In genomic region chr1:12445257-12445656, GRCh38 we compare ENCODE assay signal across 17 cellular contexts.
DNase-seq lines count a peak whose midpoint lies in the region; ATAC-seq and TF ChIP-seq lines count a peak whose summit lies in the region.
"Had no signal": no experiment of that assay in that cellular context is flagged by ENCODE, and none has a peak within 500 bp of the region (broad histone marks: within the 10 kb centered on the region; RNA-seq: fewer than 3 reads in every experiment).

No MANE protein-coding gene starts in this region.

- H3K36me3 ChIP-seq in mesendoderm (ENCODE audit: control insufficient read depth, insufficient read depth, low read length) (no peaks in the 10 kb centered on the region), thyroid gland (no peaks in the 10 kb centered on the region)
- H3K36me3 ChIP-seq: HAP-1 had no signal

- H3K18ac ChIP-seq in mesendoderm (ENCODE audit: low read length), result no peak overlapping the region

- no peaks in the 10 kb centered on the region for H3K27me3 Mint-ChIP-seq in natural killer cell treated with Interleukin-12 subunit alpha and Interleukin-12 subunit beta and Interleukin-15 and Interleukin-18, amount 100 ng/mL, for 72 hours
- H3K27me3 Mint-ChIP-seq in natural killer cell (ENCODE audit: low read depth in 2 of 2), result no peaks in the 10 kb centered on the region
- H3K27me3 Mint-ChIP-seq in CD4-positive, alpha-beta T cell, result no peaks in the 10 kb centered on the region
- H3K27me3 Mint-ChIP-seq: B cell; CD8-positive, alpha-beta memory T cell had no signal

- no peak overlapping the region for H3K9ac ChIP-seq in mesendoderm (ENCODE audit: low read length)
- H3K9ac ChIP-seq: BLaER1 treated with 17β-estradiol and CSF1 and Interleukin-3, amounts not matched to agents 10 nM and 100 nM; GM23248 had no signal

- H3K4me3 ChIP-seq in mesendoderm (ENCODE audit: low read length) (no peak overlapping the region), thyroid gland (replicated peaks in 1 of 3) (no peak overlapping the region)
- H3K4me3 ChIP-seq: BLaER1 treated with 17β-estradiol and CSF1 and Interleukin-3, amounts not matched to agents 10 nM and 100 nM; GM12878; GM23248; HAP-1 had no signal

- no peak overlapping the region for H4K5ac ChIP-seq in mesendoderm (ENCODE audit: low read length)

- TF ChIP-seq POLR2A in thyroid gland (IDR thresholded peaks at IDR 0.05), result no peak

- H3K4me1 ChIP-seq in mesendoderm (ENCODE audit: control insufficient read depth, low read depth, low read length) (peaks cover 5% of the 10 kb centered on the region), thyroid gland (peaks cover 37 to 54% of the 10 kb centered on the region in 2 donors)

- H2BK15ac ChIP-seq in mesendoderm (replicated peaks; ENCODE audit: low read depth), result no peak overlapping the region

- no peak overlapping the region for H3K4me2 ChIP-seq in mesendoderm (ENCODE audit: low read length)
- H3K4me2 ChIP-seq: BLaER1 treated with 17β-estradiol and CSF1 and Interleukin-3, amounts not matched to agents 10 nM and 100 nM had no signal

- H2BK120ac ChIP-seq in mesendoderm (ENCODE audit: low read depth, low read length), result no peak overlapping the region

- no peak overlapping the region for H4K8ac ChIP-seq in mesendoderm (ENCODE audit: low read depth, low read length)

- CTCF ChIA-PET in CD4-positive, alpha-beta T cell (lab: Charles Lee), result no interaction called here

- no peak overlapping the region for H2BK5ac ChIP-seq in mesendoderm (ENCODE audit: low read length)

- no peak overlapping the region for H3K4me3 Mint-ChIP-seq in natural killer cell treated with Interleukin-12 subunit alpha and Interleukin-12 subunit beta and Interleukin-15 and Interleukin-18, amount 100 ng/mL, for 72 hours
- H3K4me3 Mint-ChIP-seq in natural killer cell, result no peak overlapping the region
- H3K4me3 Mint-ChIP-seq in CD4-positive, alpha-beta T cell, result no peak overlapping the region
- H3K4me3 Mint-ChIP-seq: B cell; CD8-positive, alpha-beta memory T cell had no signal

- WGBS in mesendoderm (ENCODE audit: extremely low coverage, insufficient coverage, low lambda C conversion rate), result no CpG with 5 or more reads among the region's 3 CpGs
- 84 to 90% methylated on average over 3 of the region's 3 CpGs for WGBS in thyroid gland, 2 donors

- no peak for DNase-seq in natural killer cell treated with Interleukin-12 subunit alpha and Interleukin-12 subunit beta and Interleukin-15 and Interleukin-18, amount 100 ng/mL, for 72 hours (ENCODE audit: low spot score)
- no peak for DNase-seq in natural killer cell
- peak; percentile 80 for DNase-seq in mesendoderm
- DNase-seq in thyroid gland, result no peak
- DNase-seq in CD4-positive, alpha-beta T cell, result no peak
- DNase-seq in activated CD4-positive, CD25-positive, alpha-beta regulatory T cell (lab: John Stamatoyannopoulos, UW), result no peak
- DNase-seq: CD8-positive, alpha-beta memory T cell; COR-L47; DMS 273 treated with DMSO at 0.1 percent for 48 hours; DMS53; DND-41; EL; GM23248 had no signal

- no peak overlapping the region for H3K27ac ChIP-seq in mesendoderm (ENCODE audit: low read depth, low read length)
- H3K27ac ChIP-seq in thyroid gland, result peak overlapping the region in 2 of 3 donors; percentile 89 to 95
- H3K27ac ChIP-seq in CD4-positive, alpha-beta T cell (ENCODE audit: low read depth, low read length), result no peak overlapping the region
- H3K27ac ChIP-seq: BLaER1 treated with 17β-estradiol and CSF1 and Interleukin-3, amounts not matched to agents 10 nM and 100 nM; GM23248 had no signal

- intact Hi-C loops in natural killer cell (cut with micrococcal nuclease), result no loop called here
- intact Hi-C loops in thyroid gland (cut with DNase I), result no loop called here
- intact Hi-C loops in CD4-positive, alpha-beta T cell (cut with DNase I, micrococcal nuclease), result loop anchor here in 1 of 2 experiments (5.0 kb wide), 1 partner anchor 67 kb away; no protein-coding TSS in a partner anchor

- no peak overlapping the region for H2AK5ac ChIP-seq in mesendoderm (ENCODE audit: low read length)

- TF ChIP-seq CTCF in natural killer cell (IDR thresholded peaks at IDR 0.05) (no peak), thyroid gland (IDR thresholded peaks at IDR 0.05) (no peak)
- no peak for TF ChIP-seq CTCF in CD4-positive, alpha-beta T cell (IDR thresholded peaks at IDR 0.05)

- peaks cover 3% of the 10 kb centered on the region for H3K9me3 Mint-ChIP-seq in natural killer cell treated with Interleukin-12 subunit alpha and Interleukin-12 subunit beta and Interleukin-15 and Interleukin-18, amount 100 ng/mL, for 72 hours
- peaks cover 0 to 2% of the 10 kb centered on the region in 2 donors for H3K9me3 Mint-ChIP-seq in natural killer cell
- H3K9me3 Mint-ChIP-seq in CD4-positive, alpha-beta T cell, result no peaks in the 10 kb centered on the region
- H3K9me3 Mint-ChIP-seq: CD8-positive, alpha-beta memory T cell had no signal

- H3K27ac Mint-ChIP-seq in natural killer cell treated with Interleukin-12 subunit alpha and Interleukin-12 subunit beta and Interleukin-15 and Interleukin-18, amount 100 ng/mL, for 72 hours, result peak overlapping the region; percentile 93 to 97
- H3K27ac Mint-ChIP-seq in natural killer cell, result no peak overlapping the region
- no peak overlapping the region for H3K27ac Mint-ChIP-seq in CD4-positive, alpha-beta T cell
- H3K27ac Mint-ChIP-seq: B cell had no signal

- H3K4me1 Mint-ChIP-seq in natural killer cell treated with Interleukin-12 subunit alpha and Interleukin-12 subunit beta and Interleukin-15 and Interleukin-18, amount 100 ng/mL, for 72 hours (ENCODE audit: low read depth in 2 of 2), result peaks cover 76 to 85% of the 10 kb centered on the region in 2 donors
- H3K4me1 Mint-ChIP-seq in natural killer cell, result peaks cover 70 to 73% of the 10 kb centered on the region in 2 donors
- peaks cover 76% of the 10 kb centered on the region for H3K4me1 Mint-ChIP-seq in CD4-positive, alpha-beta T cell (ENCODE audit: low read depth)

- no peak overlapping the region for H3K56ac ChIP-seq in mesendoderm (ENCODE audit: low read length)

- H3K27me3 ChIP-seq in mesendoderm (ENCODE audit: insufficient read depth, low read length, poor library complexity) (no peaks in the 10 kb centered on the region), thyroid gland (no peaks in the 10 kb centered on the region)
- H3K27me3 ChIP-seq in CD4-positive, alpha-beta T cell (ENCODE audit: control insufficient read depth, insufficient read depth, low read length), result no peaks in the 10 kb centered on the region
- H3K27me3 ChIP-seq: BLaER1 treated with 17β-estradiol and CSF1 and Interleukin-3, amounts not matched to agents 10 nM and 100 nM had no signal

- POLR2A ChIA-PET in CD4-positive, alpha-beta T cell (lab: Charles Lee), result interaction anchor here (5.8 kb wide), 1 partner anchor 11 kb away, joined by 25 read pairs; no protein-coding TSS in a partner anchor

- ATAC-seq in natural killer cell treated with Interleukin-12 subunit alpha and Interleukin-12 subunit beta and Interleukin-15 and Interleukin-18, amount 100 ng/mL, for 72 hours, result no peak
- ATAC-seq in natural killer cell, result no peak
- no peak for ATAC-seq in CD4-positive, alpha-beta T cell (ENCODE audit: poor library complexity)
- ATAC-seq: GM12878 had no signal

- peaks cover 24% of the 10 kb centered on the region for H3K36me3 Mint-ChIP-seq in natural killer cell treated with Interleukin-12 subunit alpha and Interleukin-12 subunit beta and Interleukin-15 and Interleukin-18, amount 100 ng/mL, for 72 hours
- H3K36me3 Mint-ChIP-seq in natural killer cell, result peaks cover 14% of the 10 kb centered on the region
- peaks cover 37% of the 10 kb centered on the region for H3K36me3 Mint-ChIP-seq in CD4-positive, alpha-beta T cell (ENCODE audit: low read depth)

- H3K23ac ChIP-seq in mesendoderm (ENCODE audit: low read length), result no peak overlapping the region

- H3K9me3 ChIP-seq in thyroid gland, result no peaks in the 10 kb centered on the region
- H3K9me3 ChIP-seq in CD4-positive, alpha-beta T cell (ENCODE audit: control insufficient read depth, low read length), result no peaks in the 10 kb centered on the region
- H3K9me3 ChIP-seq: HAP-1 had no signal

- no peak overlapping the region for H3K4ac ChIP-seq in mesendoderm (ENCODE audit: low read depth, low read length)

- no peaks in the 10 kb centered on the region for H3K79me2 ChIP-seq in mesendoderm (ENCODE audit: control insufficient read depth, insufficient read depth, low read length)

- H3K79me1 ChIP-seq in mesendoderm (ENCODE audit: low read length), result no peaks in the 10 kb centered on the region

Comparison
In these comparisons a context has a peak if more than half of its experiments do, and no peak if none do; other contexts are left out.
1. H3K27ac Mint-ChIP-seq: peak in natural killer cell treated with Interleukin-12 subunit alpha and Interleukin-12 subunit beta and Interleukin-15 and Interleukin-18, amount 100 ng/mL, for 72 hours (2 of 2); none in natural killer cell (0 of 2) and CD4-positive, alpha-beta T cell (single experiment).
2. H3K27ac ChIP-seq: peak in thyroid gland (2 of 3); none in mesendoderm (single experiment) and CD4-positive, alpha-beta T cell (single experiment).